Comparison of ENCODE assay signal across 8 cellular contexts in the genomic region with DNA sequence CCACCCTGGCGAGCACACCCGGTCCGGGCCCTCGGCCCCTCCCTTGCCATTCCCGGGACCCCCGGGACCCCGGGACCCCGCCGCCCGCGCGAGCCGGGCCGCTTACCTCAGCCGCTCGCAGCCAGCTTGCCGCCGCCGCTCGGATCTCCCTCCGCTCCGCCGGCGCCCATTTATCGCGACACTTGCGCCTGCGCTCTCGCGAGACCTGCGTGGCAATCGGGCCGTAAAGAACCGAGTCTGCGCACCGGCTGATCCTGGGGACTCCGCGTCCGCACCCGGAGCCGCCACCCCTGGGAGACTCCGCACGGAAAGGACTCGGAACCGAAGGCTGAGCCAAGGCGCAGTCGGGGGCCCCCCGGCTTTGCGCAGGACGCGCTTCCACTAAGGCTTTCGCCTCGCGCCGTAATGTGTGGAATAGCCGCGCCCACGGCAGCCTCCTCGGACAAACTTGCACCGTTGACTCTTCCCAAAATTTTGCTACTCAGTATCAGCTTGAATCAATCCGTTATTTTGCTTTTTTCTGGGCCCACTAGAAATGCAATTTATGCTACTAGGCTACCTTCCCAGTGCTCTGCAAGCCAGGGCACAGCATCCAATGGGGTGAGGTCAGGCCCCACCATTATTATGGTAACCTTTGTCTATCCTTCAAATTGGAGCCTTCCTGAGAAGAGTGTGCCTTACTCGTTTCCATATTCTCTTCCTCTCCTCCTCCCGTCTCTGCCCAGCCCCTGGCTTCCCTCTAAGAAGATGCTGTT. TPM values are rescaled to one million over a fixed set of nuclear protein-coding genes. Genes with fewer than 3 reads are reported as not detected.
A peak's percentile ranks its signal among the peaks of the same experiment; 100 is the strongest.
DNase-seq lines count a peak whose midpoint lies in the region; ATAC-seq, FAIRE-seq and TF ChIP-seq lines count a peak whose summit lies in the region.

A gene (minus strand): TSS at position 180 of the 755 bp plus-strand sequence. CDS start 2,812 bp downstream, outside the sequence.

- H3K9me3 Mint-ChIP-seq in activated T-helper 1 cell treated with anti-CD3 and anti-CD28 coated beads, Interleukin-12 subunit alpha, Interleukin-12 subunit beta, Interleukin-2, Interleukin-4 antibody, amounts not matched to agents 30 ng/mL and 10 ng/mL and 1 ng/mL, durations not matched to agents 14 hours and 24 hours and 36 hours: no peaks in the 10 kb centered on the region
- peaks cover 0 to 2% (median 0%) of the 10 kb centered on the region in 11 donors for H3K9me3 Mint-ChIP-seq in naive thymus-derived CD4-positive, alpha-beta T cell
- peaks cover 2% of the 10 kb centered on the region for H3K9me3 Mint-ChIP-seq in stimulated activated memory B cell treated with anti-CD40 and anti-IgM and Interleukin-4, amounts not matched to agents 10 μg/mL and 1 μg/mL and 100 μg/mL, for 72 hours

- H3K27me3 Mint-ChIP-seq in activated T-helper 1 cell treated with anti-CD3 and anti-CD28 coated beads, Interleukin-12 subunit alpha, Interleukin-12 subunit beta, Interleukin-2, Interleukin-4 antibody, amounts not matched to agents 30 ng/mL and 10 ng/mL and 1 ng/mL, durations not matched to agents 14 hours and 24 hours and 36 hours (ENCODE audit: insufficient read depth): no peaks in the 10 kb centered on the region
- no peaks in the 10 kb centered on the region for H3K27me3 Mint-ChIP-seq in naive thymus-derived CD4-positive, alpha-beta T cell
- no peaks in the 10 kb centered on the region for H3K27me3 Mint-ChIP-seq in stimulated activated memory B cell treated with anti-CD40 and anti-IgM and Interleukin-4, amounts not matched to agents 10 μg/mL and 1 μg/mL and 100 μg/mL, for 72 hours

- peak; percentile 68 for ATAC-seq in GM21619 (IDR thresholded peaks at IDR 0.05; ENCODE audit: unreplicated experiment)
- peak; percentile 90 for ATAC-seq in naive thymus-derived CD4-positive, alpha-beta T cell
- peak; percentile 79 for ATAC-seq in stimulated activated memory B cell treated with anti-CD40 and anti-IgM and Interleukin-4, amounts not matched to agents 10 μg/mL and 1 μg/mL and 100 μg/mL, for 72 hours

- H2AFZ ChIP-seq in KMS-11 (ENCODE audit: low read depth): peak within 1 kb of the TSS; percentile 81

- H3K4me1 ChIP-seq in KMS-11 (ENCODE audit: low read depth, poor library complexity, severe bottlenecking): peaks cover 15% of the 10 kb centered on the region
- peaks cover 13 to 27% of the 10 kb centered on the region in 2 donors for H3K4me1 ChIP-seq in naive thymus-derived CD4-positive, alpha-beta T cell (ENCODE audit: control insufficient read depth in 2 of 2, insufficient read depth in 2 of 2, low read length in 2 of 2)

- H3K27ac Mint-ChIP-seq in activated T-helper 1 cell treated with anti-CD3 and anti-CD28 coated beads, Interleukin-12 subunit alpha, Interleukin-12 subunit beta, Interleukin-2, Interleukin-4 antibody, amounts not matched to agents 30 ng/mL and 10 ng/mL and 1 ng/mL, durations not matched to agents 14 hours and 24 hours and 36 hours: peak within 1 kb of the TSS; percentile 83
- H3K27ac Mint-ChIP-seq in naive thymus-derived CD4-positive, alpha-beta T cell: peak within 1 kb of the TSS; percentile 66 to 91 (median 86)
- H3K27ac Mint-ChIP-seq in stimulated activated memory B cell treated with anti-CD40 and anti-IgM and Interleukin-4, amounts not matched to agents 10 μg/mL and 1 μg/mL and 100 μg/mL, for 72 hours: peak within 1 kb of the TSS; percentile 93

- POLR2A ChIA-PET in naive thymus-derived CD4-positive, alpha-beta T cell (lab: Charles Lee): interaction anchor here (0.6 to 2.8 kb wide), 5 partner anchors 8 to 1869 kb away, joined by 3 to 12 read pairs (median 3); a partner anchor contains a TSS

- TF ChIP-seq CTCF in KMS-11 (conservative IDR thresholded peaks at IDR 0.05; ENCODE audit: low read depth, low read length): no peak

- FAIRE-seq in RCC 7860 (lab: Jason Lieb, UNC): no peak

- no peak within 1 kb of the TSS for H3K27ac ChIP-seq in KMS-11
- peak within 1 kb of the TSS; percentile 80 for H3K27ac ChIP-seq in naive thymus-derived CD4-positive, alpha-beta T cell (ENCODE audit: low read depth, low read length)

- H3K36me3 ChIP-seq in KMS-11 (ENCODE audit: insufficient read depth): peaks cover 3% of the 10 kb centered on the region; the same call in 1 of the 2 replicates
- H3K36me3 ChIP-seq in naive thymus-derived CD4-positive, alpha-beta T cell (ENCODE audit: control insufficient read depth in 2 of 3, insufficient read depth in 3 of 3, low read length in 3 of 3): peaks cover 0 to 50% (median 0%) of the 10 kb centered on the region in 3 experiments

- peak within 1 kb of the TSS; percentile 33 for H3K4me3 ChIP-seq in KMS-11 (IDR thresholded peaks at IDR 0.05; ENCODE audit: insufficient read depth, low read depth, low read length)
- H3K4me3 ChIP-seq in naive thymus-derived CD4-positive, alpha-beta T cell (ENCODE audit: low read length): peak within 1 kb of the TSS; percentile 99

- H3K9ac ChIP-seq in KMS-11: peak within 1 kb of the TSS; percentile 75

- H3K4me1 Mint-ChIP-seq in activated T-helper 1 cell treated with anti-CD3 and anti-CD28 coated beads, Interleukin-12 subunit alpha, Interleukin-12 subunit beta, Interleukin-2, Interleukin-4 antibody, amounts not matched to agents 30 ng/mL and 10 ng/mL and 1 ng/mL, durations not matched to agents 14 hours and 24 hours and 36 hours (ENCODE audit: low read depth): peaks cover 26% of the 10 kb centered on the region
- H3K4me1 Mint-ChIP-seq in naive thymus-derived CD4-positive, alpha-beta T cell: peaks cover 16 to 58% (median 31%) of the 10 kb centered on the region in 7 donors
- H3K4me1 Mint-ChIP-seq in stimulated activated memory B cell treated with anti-CD40 and anti-IgM and Interleukin-4, amounts not matched to agents 10 μg/mL and 1 μg/mL and 100 μg/mL, for 72 hours: peaks cover 60% of the 10 kb centered on the region

- no peaks in the 10 kb centered on the region for H3K27me3 ChIP-seq in KMS-11 (ENCODE audit: insufficient read depth, low read depth)
- H3K27me3 ChIP-seq in naive thymus-derived CD4-positive, alpha-beta T cell (ENCODE audit: control insufficient read depth in 2 of 2, insufficient read depth in 2 of 2, low read length in 2 of 2): no peaks in the 10 kb centered on the region

- H4K20me1 ChIP-seq in KMS-11 (ENCODE audit: insufficient read depth): peaks cover 3% of the 10 kb centered on the region; the same call in 1 of the 2 replicates

- intact Hi-C loops in activated T-helper 1 cell treated with anti-CD3 and anti-CD28 coated beads, Interleukin-12 subunit alpha, Interleukin-12 subunit beta, Interleukin-2, Interleukin-4 antibody, amounts not matched to agents 30 ng/mL and 10 ng/mL and 1 ng/mL, durations not matched to agents 14 hours and 24 hours and 36 hours (cut with micrococcal nuclease): loop anchor here (1.0 to 5.0 kb wide), 7 partner anchors 9 to 661 kb away; a partner anchor contains a TSS
- intact Hi-C loops in naive thymus-derived CD4-positive, alpha-beta T cell (cut with micrococcal nuclease): loop anchor here (1.0 to 10.0 kb wide), 11 partner anchors 9 to 1188 kb away; a partner anchor contains a TSS

- DNase-seq in DMS153 (lab: John Stamatoyannopoulos, UW): peak; percentile 87
- peak; percentile 82 for DNase-seq in RCC 7860 (ENCODE audit: low spot score)
- DNase-seq in activated T-helper 1 cell treated with anti-CD3 and anti-CD28 coated beads, Interleukin-12 subunit alpha, Interleukin-12 subunit beta, Interleukin-2, Interleukin-4 antibody, amounts not matched to agents 30 ng/mL and 10 ng/mL and 1 ng/mL, durations not matched to agents 14 hours and 24 hours and 36 hours (ENCODE audit: low spot score): peak; percentile 88
- peak; percentile 88 for DNase-seq in fibroblast of gingiva (ENCODE audit: low read depth)
- DNase-seq in naive thymus-derived CD4-positive, alpha-beta T cell: peak; percentile 75 to 90 (median 88)

- peaks cover 22% of the 10 kb centered on the region for H3K36me3 Mint-ChIP-seq in activated T-helper 1 cell treated with anti-CD3 and anti-CD28 coated beads, Interleukin-12 subunit alpha, Interleukin-12 subunit beta, Interleukin-2, Interleukin-4 antibody, amounts not matched to agents 30 ng/mL and 10 ng/mL and 1 ng/mL, durations not matched to agents 14 hours and 24 hours and 36 hours (ENCODE audit: low read depth)
- H3K36me3 Mint-ChIP-seq in naive thymus-derived CD4-positive, alpha-beta T cell: peaks cover 0 to 26% (median 4%) of the 10 kb centered on the region in 5 donors
- peaks cover 40% of the 10 kb centered on the region for H3K36me3 Mint-ChIP-seq in stimulated activated memory B cell treated with anti-CD40 and anti-IgM and Interleukin-4, amounts not matched to agents 10 μg/mL and 1 μg/mL and 100 μg/mL, for 72 hours

- peak within 1 kb of the TSS; percentile 98 for H3K4me2 ChIP-seq in KMS-11

- no peaks in the 10 kb centered on the region for H3K9me3 ChIP-seq in naive thymus-derived CD4-positive, alpha-beta T cell (ENCODE audit: control insufficient read depth in 2 of 3, low read length in 3 of 3)

- H3K79me2 ChIP-seq in KMS-11 (ENCODE audit: insufficient read depth, low read depth): peaks cover 37% of the 10 kb centered on the region; the same call in 1 of the 2 replicates

- H3K4me3 Mint-ChIP-seq in activated T-helper 1 cell treated with anti-CD3 and anti-CD28 coated beads, Interleukin-12 subunit alpha, Interleukin-12 subunit beta, Interleukin-2, Interleukin-4 antibody, amounts not matched to agents 30 ng/mL and 10 ng/mL and 1 ng/mL, durations not matched to agents 14 hours and 24 hours and 36 hours: peak within 1 kb of the TSS; percentile 96
- H3K4me3 Mint-ChIP-seq in naive thymus-derived CD4-positive, alpha-beta T cell: peak within 1 kb of the TSS; percentile 88 to 98 (median 95)
- peak within 1 kb of the TSS; percentile 94 for H3K4me3 Mint-ChIP-seq in stimulated activated memory B cell treated with anti-CD40 and anti-IgM and Interleukin-4, amounts not matched to agents 10 μg/mL and 1 μg/mL and 100 μg/mL, for 72 hours

- CTCF ChIA-PET in naive thymus-derived CD4-positive, alpha-beta T cell (lab: Charles Lee): no interaction called here

RNA-seq across cellular contexts. Expression of the gene that starts here (rescaled TPM):
- 56.2 and 56.4 TPM in 2 replicates for total RNA-seq in activated T-helper 1 cell treated with anti-CD3 and anti-CD28 coated beads, Interleukin-12 subunit alpha, Interleukin-12 subunit beta, Interleukin-2, Interleukin-4 antibody, amounts not matched to agents 30 ng/mL and 10 ng/mL and 1 ng/mL, durations not matched to agents 14 hours and 24 hours and 36 hours
- total RNA-seq in naive thymus-derived CD4-positive, alpha-beta T cell: 100 to 1,000 TPM; 112 to 141 (median 125) TPM
- 100 to 1,000 TPM; 269 to 314 TPM for polyA plus RNA-seq in naive thymus-derived CD4-positive, alpha-beta T cell
